In genomic region chr2:234991793-234992192, GRCh38 we compare ENCODE assay signal across 19 cellular contexts. TPM values are rescaled to one million over a fixed set of nuclear protein-coding genes. Genes with fewer than 3 reads are reported as not detected.
DNase-seq lines count a peak whose midpoint lies in the region; TF ChIP-seq lines count a peak whose summit lies in the region.
"Had no signal": no experiment of that assay in that cellular context is flagged by ENCODE, and none has a peak within 500 bp of the region (broad histone marks: within the 10 kb centered on the region; RNA-seq: fewer than 3 reads in every experiment).

No MANE protein-coding gene starts in this region.

- H3K36me3 ChIP-seq in adipocyte (ENCODE audit: control insufficient read depth, insufficient read depth, low read length, severe bottlenecking) (peaks cover 16% of the 10 kb centered on the region), trophoblast cell (ENCODE audit: control insufficient read depth in 1 of 2, insufficient read depth in 2 of 2, low read length in 2 of 2) (peaks cover 3 to 16% of the 10 kb centered on the region in 2 experiments), Peyer's patch (peaks cover 0 to 6% (median 0%) of the 10 kb centered on the region in 3 donors)

- WGBS in trophoblast cell (ENCODE audit: extremely low coverage, insufficient coverage, insufficient read length), result no CpG with 5 or more reads among the region's 6 CpGs

- no peak overlapping the region for H2AK5ac ChIP-seq in trophoblast cell (ENCODE audit: low read length)

- H3K4me1 ChIP-seq in adipocyte (ENCODE audit: control insufficient read depth, insufficient read depth, low read length), result peaks cover 21% of the 10 kb centered on the region
- peaks cover 38 to 48% of the 10 kb centered on the region in 2 experiments for H3K4me1 ChIP-seq in trophoblast cell (ENCODE audit: control insufficient read depth in 1 of 2, insufficient read depth in 2 of 2, low read length in 2 of 2)
- peaks cover 0 to 35% (median 0%) of the 10 kb centered on the region in 4 donors for H3K4me1 ChIP-seq in Peyer's patch

- no peak overlapping the region for H4K8ac ChIP-seq in trophoblast cell (ENCODE audit: low read depth, low read length)

- H3K27ac ChIP-seq in trophoblast cell (ENCODE audit: low read depth, low read length), result no peak overlapping the region
- no peak overlapping the region for H3K27ac ChIP-seq in Peyer's patch
- H3K27ac ChIP-seq: RWPE1, SJSA1 had no signal

- no peaks in the 10 kb centered on the region for H3K9me3 ChIP-seq in adipocyte (ENCODE audit: control insufficient read depth, low read length)
- peaks cover 9% of the 10 kb centered on the region for H3K9me3 ChIP-seq in trophoblast cell (ENCODE audit: insufficient read depth, low read depth, low read length)
- no peaks in the 10 kb centered on the region for H3K9me3 ChIP-seq in Peyer's patch
- H3K9me3 ChIP-seq: SJSA1 had no signal

- no peak overlapping the region for H3K18ac ChIP-seq in trophoblast cell (ENCODE audit: low read length)

- no peak overlapping the region for H3K14ac ChIP-seq in trophoblast cell (ENCODE audit: low read length)

- H2BK12ac ChIP-seq in trophoblast cell (ENCODE audit: low read length), result no peak overlapping the region

- peak overlapping the region; percentile 21 for H3K4ac ChIP-seq in trophoblast cell (ENCODE audit: low read depth, low read length)

- peaks cover 29% of the 10 kb centered on the region for H3K79me1 ChIP-seq in trophoblast cell (ENCODE audit: low read length)

- H3K4me2 ChIP-seq in trophoblast cell (ENCODE audit: low read length), result no peak overlapping the region

- H3K4me3 ChIP-seq in adipocyte (ENCODE audit: low read length), result no peak overlapping the region
- H3K4me3 ChIP-seq in fibroblast of the aortic adventitia (ENCODE audit: low read depth, low read length), result no peak overlapping the region
- H3K4me3 ChIP-seq in trophoblast cell (ENCODE audit: low read depth, low read length), result no peak overlapping the region
- H3K4me3 ChIP-seq in Peyer's patch, result no peak overlapping the region
- H3K4me3 ChIP-seq: SJSA1 had no signal

- H4K12ac ChIP-seq in trophoblast cell (ENCODE audit: low read depth, low read length), result no peak overlapping the region

- H4K91ac ChIP-seq in trophoblast cell (ENCODE audit: low read depth, low read length), result no peak overlapping the region

- H2AFZ ChIP-seq in trophoblast cell (ENCODE audit: insufficient read depth, low read length, poor library complexity), result no peak overlapping the region

- no peak overlapping the region for H2BK120ac ChIP-seq in trophoblast cell (ENCODE audit: insufficient read depth, low read length, poor library complexity)

- peaks cover 25% of the 10 kb centered on the region for H3K79me2 ChIP-seq in trophoblast cell (ENCODE audit: control insufficient read depth, insufficient read depth, low read length, poor library complexity)

- no peak for TF ChIP-seq CTCF in fibroblast of the aortic adventitia (IDR thresholded peaks at IDR 0.05; ENCODE audit: insufficient read depth, low read length)
- no peak for TF ChIP-seq CTCF in Peyer's patch (IDR thresholded peaks at IDR 0.05)

- H3K9ac ChIP-seq in adipocyte (ENCODE audit: low read length) (peak overlapping the region; percentile 9), trophoblast cell (ENCODE audit: low read length) (no peak overlapping the region)

- H3K27me3 ChIP-seq in adipocyte (replicated peaks; ENCODE audit: control insufficient read depth, insufficient read depth, low read length) (no peaks in the 10 kb centered on the region), trophoblast cell (ENCODE audit: insufficient read depth, low read length) (no peaks in the 10 kb centered on the region), Peyer's patch (no peaks in the 10 kb centered on the region)
- H3K27me3 ChIP-seq: SJSA1 had no signal

- DNase-seq in AG20443 (ENCODE audit: low spot score) (peak; percentile 63), adipocyte (ENCODE audit: low read depth) (no peak), fibroblast of the aortic adventitia (ENCODE audit: low read depth) (peak; percentile 69), trophoblast cell (no peak), HuH-7 (ENCODE audit: low spot score) (no peak), Peyer's patch (no peak), occipital lobe (lab: John Stamatoyannopoulos, UW) (no peak)
- DNase-seq: ACHN; CD8-positive, alpha-beta memory T cell; DMS79 treated with DMSO at 0.1 percent for 48 hours; HCEC 1CT; KG1; NCI-H1417 treated with DMSO at 0.1 percent for 48 hours; NCI-H2029; NCI-H2171; NCI-H446; NK-92 treated with Interleukin-12 subunit alpha and Interleukin-12 subunit beta, amount 100 ng/mL, for 24 hours had no signal

- no peak overlapping the region for H3K23ac ChIP-seq in trophoblast cell (ENCODE audit: low read length)

- H2BK5ac ChIP-seq in trophoblast cell (ENCODE audit: low read depth, low read length, poor library complexity), result no peak overlapping the region

- no peak for TF ChIP-seq POLR2A in Peyer's patch (IDR thresholded peaks at IDR 0.05)

RNA-seq across cellular contexts. Expression of gene SH3BP4, which starts 40.0 kb away (rescaled TPM):
- total RNA-seq in fibroblast of the aortic adventitia (ENCODE audit: low replicate concordance) (32.2 and 49.7 TPM in 2 replicates), Peyer's patch (10 to 100 TPM; 16.5 to 32.8 (median 26.4) TPM), occipital lobe (5.5 TPM)
- polyA plus RNA-seq in trophoblast cell (2013), result 35.4 and 36.3 TPM in 2 replicates
- polyA plus RNA-seq: CD8-positive, alpha-beta memory T cell had no signal

Comparison
In these comparisons a context has a peak if more than half of its experiments do, and no peak if none do; other contexts are left out.
1. DNase-seq: peak in AG20443 (single experiment) and fibroblast of the aortic adventitia (single experiment); none in adipocyte (single experiment), trophoblast cell (0 of 2), HuH-7 (single experiment), Peyer's patch (0 of 3) and occipital lobe (single experiment).